In the genomic region with DNA sequence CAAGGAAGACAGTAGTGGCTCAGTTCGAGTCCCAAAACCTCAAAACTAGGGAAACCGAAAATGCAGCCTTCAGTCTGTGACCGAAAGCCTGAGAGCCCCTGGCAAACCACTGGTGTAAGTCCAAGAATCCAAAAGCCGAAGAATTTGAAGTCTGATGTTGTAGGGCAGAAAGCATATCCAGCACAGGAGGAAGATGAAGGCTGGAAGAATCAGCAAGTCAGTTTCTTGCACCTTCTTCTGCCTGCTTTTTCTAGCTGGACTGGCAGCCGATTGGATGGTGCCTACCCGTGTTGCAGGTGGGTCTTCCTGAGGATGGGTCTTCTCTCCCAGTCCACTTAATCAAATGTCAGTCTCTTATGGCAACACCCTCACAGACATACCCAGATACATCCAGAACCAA, we compare ENCODE assay signal across 20 cellular contexts.
"Had no signal": no experiment of that assay in that cellular context is flagged by ENCODE, and none has a peak within 500 bp of the region (broad histone marks: within the 10 kb centered on the region; RNA-seq: fewer than 3 reads in every experiment).

No MANE protein-coding gene starts in this region.

- ATAC-seq: effector memory CD8-positive, alpha-beta T cell; gastrocnemius medialis; heart right ventricle; left cardiac atrium; left lung; left ventricle myocardium superior; lower lobe of right lung had no signal

- H3K27ac ChIP-seq: colonic mucosa, esophagus squamous epithelium, gastrocnemius medialis, heart right ventricle, left lung, lower lobe of right lung had no signal

- H3K27me3 ChIP-seq: colonic mucosa, gastrocnemius medialis, heart right ventricle, left lung had no signal

- DNase-seq: colonic mucosa; cortex of kidney; effector CD8-positive, alpha-beta T cell; effector memory CD8-positive, alpha-beta T cell; esophagus squamous epithelium; foreskin fibroblast; foreskin melanocyte; gastrocnemius medialis; glutamatergic neuron; heart right ventricle; hippocampal formation; left cardiac atrium; left lung; left ventricle myocardium superior; lower lobe of right lung; mammary epithelial cell; mesendoderm; midbrain had no signal

- H3K4me3 ChIP-seq: colonic mucosa, esophagus squamous epithelium, gastrocnemius medialis, heart right ventricle, left lung, lower lobe of right lung had no signal

- H3K9me3 Mint-ChIP-seq: dendritic cell treated with granulocyte-macrophage colony-stimulating factor and Interleukin-4, amounts not matched to agents 40 ng/mL and 50 ng/mL, for 4 days; effector memory CD8-positive, alpha-beta T cell; memory B cell had no signal

- H3K4me1 ChIP-seq: colonic mucosa, gastrocnemius medialis, heart right ventricle, left lung, lower lobe of right lung had no signal

- H3K9me3 ChIP-seq: colonic mucosa, esophagus squamous epithelium, gastrocnemius medialis, left lung, lower lobe of right lung had no signal

- H3K36me3 ChIP-seq: colonic mucosa, esophagus squamous epithelium, gastrocnemius medialis, heart right ventricle, left lung, lower lobe of right lung had no signal

- H3K4me3 Mint-ChIP-seq: dendritic cell treated with granulocyte-macrophage colony-stimulating factor and Interleukin-4, amounts not matched to agents 40 ng/mL and 50 ng/mL, for 4 days; effector memory CD8-positive, alpha-beta T cell; memory B cell had no signal

- H3K27me3 Mint-ChIP-seq: dendritic cell treated with granulocyte-macrophage colony-stimulating factor and Interleukin-4, amounts not matched to agents 40 ng/mL and 50 ng/mL, for 4 days; memory B cell had no signal

- H3K36me3 Mint-ChIP-seq: memory B cell had no signal

- H3K4me1 Mint-ChIP-seq: memory B cell had no signal

- H3K27ac Mint-ChIP-seq: dendritic cell treated with granulocyte-macrophage colony-stimulating factor and Interleukin-4, amounts not matched to agents 40 ng/mL and 50 ng/mL, for 4 days; effector memory CD8-positive, alpha-beta T cell; memory B cell had no signal
